8 cellular contexts compared by ENCODE assay signal in the genomic region with DNA sequence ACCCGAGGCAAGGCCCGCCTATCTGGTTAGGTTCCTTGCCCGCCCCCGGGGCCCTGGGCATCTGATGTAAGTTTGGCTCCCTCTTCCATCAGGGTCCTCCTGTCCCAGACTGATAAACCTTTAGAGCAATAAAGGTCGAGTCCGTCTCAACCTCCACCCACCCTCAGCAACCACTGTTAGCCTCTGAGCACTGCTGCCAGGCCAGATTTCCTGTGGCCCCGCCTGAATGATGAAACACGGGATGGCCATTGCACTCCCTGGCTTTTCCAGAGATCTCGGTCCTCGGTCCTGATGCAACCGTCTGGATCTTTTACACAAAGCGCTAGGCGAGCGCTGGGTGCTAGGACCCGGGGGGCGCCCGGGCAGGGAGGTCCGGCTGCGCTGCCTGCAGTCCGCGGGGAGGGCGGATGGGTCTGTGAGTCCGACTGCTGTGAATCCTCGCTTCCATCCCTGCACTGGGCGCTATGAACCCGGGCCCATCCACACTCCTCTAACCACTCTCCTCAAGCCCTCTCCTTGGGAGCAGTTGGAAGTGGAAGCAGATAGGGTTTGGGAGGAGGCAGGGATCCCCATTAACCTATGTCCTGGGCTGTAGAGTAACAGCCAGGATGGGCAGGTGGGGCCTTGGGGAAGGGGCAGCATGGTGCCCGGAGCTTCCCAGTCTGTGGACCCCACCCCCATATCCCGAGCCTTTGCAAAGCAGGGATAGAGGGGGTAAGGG. TPM values are rescaled to one million over a fixed set of nuclear protein-coding genes. Genes with fewer than 3 reads are reported as not detected.
DNase-seq lines count a peak whose midpoint lies in the region; ATAC-seq and TF ChIP-seq lines count a peak whose summit lies in the region.

No MANE protein-coding gene starts in this region.

- peak overlapping the region; percentile 93 to 95 for H3K27ac Mint-ChIP-seq in natural killer cell treated with Interleukin-12 subunit alpha and Interleukin-12 subunit beta and Interleukin-15 and Interleukin-18, amount 100 ng/mL, for 72 hours

- no peaks in the 10 kb centered on the region for H3K9me3 Mint-ChIP-seq in natural killer cell treated with Interleukin-12 subunit alpha and Interleukin-12 subunit beta and Interleukin-15 and Interleukin-18, amount 100 ng/mL, for 72 hours

- H3K4me1 Mint-ChIP-seq in natural killer cell treated with Interleukin-12 subunit alpha and Interleukin-12 subunit beta and Interleukin-15 and Interleukin-18, amount 100 ng/mL, for 72 hours (ENCODE audit: low read depth in 2 of 2) = peaks cover 38 to 44% of the 10 kb centered on the region in 2 donors

- H3K4me3 Mint-ChIP-seq in natural killer cell treated with Interleukin-12 subunit alpha and Interleukin-12 subunit beta and Interleukin-15 and Interleukin-18, amount 100 ng/mL, for 72 hours = peak overlapping the region; percentile 97

- no peak for TF ChIP-seq CTCF in AG09309 (IDR thresholded peaks at IDR 0.05; ENCODE audit: control insufficient read depth, insufficient read depth, low read depth, low read length, missing control alignments)
- no peak for TF ChIP-seq CTCF in GM12864 (IDR thresholded peaks at IDR 0.05; ENCODE audit: low read depth, low read length, missing control alignments)

- peak; percentile 17 for ATAC-seq in HG03159 (IDR thresholded peaks at IDR 0.05; ENCODE audit: unreplicated experiment)
- ATAC-seq in natural killer cell treated with Interleukin-12 subunit alpha and Interleukin-12 subunit beta and Interleukin-15 and Interleukin-18, amount 100 ng/mL, for 72 hours = peak; percentile 40 to 42

- peaks cover 14% of the 10 kb centered on the region for H3K36me3 Mint-ChIP-seq in natural killer cell treated with Interleukin-12 subunit alpha and Interleukin-12 subunit beta and Interleukin-15 and Interleukin-18, amount 100 ng/mL, for 72 hours

- H3K4me3 ChIP-seq in AG09309 (ENCODE audit: control insufficient read depth, low read depth, low read length) = peak overlapping the region; percentile 79
- peak overlapping the region; percentile 97 for H3K4me3 ChIP-seq in GM12864 (ENCODE audit: low read depth, low read length)

- no peaks in the 10 kb centered on the region for H3K27me3 Mint-ChIP-seq in natural killer cell treated with Interleukin-12 subunit alpha and Interleukin-12 subunit beta and Interleukin-15 and Interleukin-18, amount 100 ng/mL, for 72 hours

- DNase-seq in AG09309 (ENCODE audit: low read depth) (peak; percentile 95), GM12864 (ENCODE audit: low read depth) (no peak), NCI-H748 (lab: John Stamatoyannopoulos, UW; ENCODE audit: unreplicated experiment) (peak; percentile 88), foreskin melanocyte (peak; percentile 86), T-helper 9 cell (no peak)
- DNase-seq in activated naive CD4-positive, alpha-beta T cell treated with anti-CD3 and anti-CD28 coated beads, Interleukin-2, amount 50 U/mL, for 16 hours = peak; percentile 41
- DNase-seq in natural killer cell treated with Interleukin-12 subunit alpha and Interleukin-12 subunit beta and Interleukin-15 and Interleukin-18, amount 100 ng/mL, for 72 hours (ENCODE audit: low spot score) = peak; percentile 80

RNA-seq across cellular contexts. Expression of a gene that starts 0.9 kb away (rescaled TPM):
- 100 to 1,000 TPM; 189 to 207 TPM for total RNA-seq in natural killer cell treated with Interleukin-12 subunit alpha and Interleukin-12 subunit beta and Interleukin-15 and Interleukin-18, amount 100 ng/mL, for 72 hours

RNA-seq across cellular contexts. Expression of a gene that starts 56.8 kb away (rescaled TPM):
- total RNA-seq in natural killer cell treated with Interleukin-12 subunit alpha and Interleukin-12 subunit beta and Interleukin-15 and Interleukin-18, amount 100 ng/mL, for 72 hours = 10 to 100 TPM; 30.9 to 35.7 TPM

RNA-seq across cellular contexts. Expression of a gene that starts 57.0 kb away (rescaled TPM):
- total RNA-seq in natural killer cell treated with Interleukin-12 subunit alpha and Interleukin-12 subunit beta and Interleukin-15 and Interleukin-18, amount 100 ng/mL, for 72 hours = 10 to 100 TPM; 39.6 to 79.3 TPM

Comparison
In these comparisons a context has a peak if more than half of its experiments do, and no peak if none do; other contexts are left out.
1. DNase-seq: peak in AG09309 (single experiment), NCI-H748 (single experiment), activated naive CD4-positive, alpha-beta T cell treated with anti-CD3 and anti-CD28 coated beads, Interleukin-2, amount 50 U/mL, for 16 hours (single experiment), foreskin melanocyte (single experiment) and natural killer cell treated with Interleukin-12 subunit alpha and Interleukin-12 subunit beta and Interleukin-15 and Interleukin-18, amount 100 ng/mL, for 72 hours (single experiment); none in GM12864 (single experiment) and T-helper 9 cell (single experiment).